In genomic region chr1:204190212-204191211, GRCh38 we compare ENCODE assay signal across 8 cellular contexts. TPM values are rescaled to one million over a fixed set of nuclear protein-coding genes. Genes with fewer than 3 reads are reported as not detected.
DNase-seq lines count a peak whose midpoint lies in the region; ATAC-seq and TF ChIP-seq lines count a peak whose summit lies in the region.

No MANE protein-coding gene starts in this region.

- ATAC-seq in foreskin keratinocyte: peak; percentile 42
- ATAC-seq in HG03095 (IDR thresholded peaks at IDR 0.05; ENCODE audit: unreplicated experiment): no peak
- no peak for ATAC-seq in GM18505 (IDR thresholded peaks at IDR 0.05; ENCODE audit: unreplicated experiment)

- no peak for TF ChIP-seq CTCF in foreskin keratinocyte (conservative IDR thresholded peaks at IDR 0.05)

- peak; percentile 52 for DNase-seq in activated naive CD4-positive, alpha-beta T cell treated with anti-CD3 and anti-CD28 coated beads for 36 hours
- DNase-seq in activated naive CD4-positive, alpha-beta T cell (lab: John Stamatoyannopoulos, UW): no peak
- peak; percentile 22 for DNase-seq in RPMI7951 (ENCODE audit: low read depth)
- DNase-seq in foreskin keratinocyte: no peak
- DNase-seq in retina: peak; percentile 57
- no peak for DNase-seq in erythroblast (lab: John Stamatoyannopoulos, UW)

- peaks cover 38% of the 10 kb centered on the region for H3K27me3 Mint-ChIP-seq in activated naive CD4-positive, alpha-beta T cell treated with anti-CD3 and anti-CD28 coated beads for 36 hours (ENCODE audit: low read depth)

- H3K4me1 Mint-ChIP-seq in activated naive CD4-positive, alpha-beta T cell treated with anti-CD3 and anti-CD28 coated beads for 36 hours (ENCODE audit: low read depth): peaks cover 22% of the 10 kb centered on the region

- H3K27ac ChIP-seq in foreskin keratinocyte: no peak overlapping the region

- H3K9me3 Mint-ChIP-seq in activated naive CD4-positive, alpha-beta T cell treated with anti-CD3 and anti-CD28 coated beads for 36 hours: no peaks in the 10 kb centered on the region

- intact Hi-C loops in activated naive CD4-positive, alpha-beta T cell treated with anti-CD3 and anti-CD28 coated beads for 36 hours (cut with micrococcal nuclease): no loop called here

- peak overlapping the region; percentile 0 for H3K4me3 Mint-ChIP-seq in activated naive CD4-positive, alpha-beta T cell treated with anti-CD3 and anti-CD28 coated beads for 36 hours

- H3K4me1 ChIP-seq in foreskin keratinocyte: no peaks in the 10 kb centered on the region

- CTCF ChIA-PET in activated naive CD4-positive, alpha-beta T cell treated with anti-CD3 and anti-CD28 coated beads for 36 hours (lab: Charles Lee): interaction anchor here (0.5 to 6.0 kb wide), 4 partner anchors 16 to 173 kb away, joined by 3 to 38 read pairs (median 12); no protein-coding TSS in a partner anchor

- H3K27ac Mint-ChIP-seq in activated naive CD4-positive, alpha-beta T cell treated with anti-CD3 and anti-CD28 coated beads for 36 hours: no peak overlapping the region

- no peaks in the 10 kb centered on the region for H3K36me3 Mint-ChIP-seq in activated naive CD4-positive, alpha-beta T cell treated with anti-CD3 and anti-CD28 coated beads for 36 hours (ENCODE audit: low read depth)

- TF ChIP-seq POLR2A in erythroblast (IDR thresholded peaks at IDR 0.05; ENCODE audit: low read length) (no peak), GM18505 (IDR thresholded peaks at IDR 0.05; ENCODE audit: borderline replicate concordance, extremely low read depth, insufficient read depth, insufficient read length) (no peak)

- H3K27me3 ChIP-seq in foreskin keratinocyte: peaks cover 12% of the 10 kb centered on the region

RNA-seq across cellular contexts. Expression of gene KISS1, which starts 5.8 kb away (rescaled TPM):
- total RNA-seq in activated naive CD4-positive, alpha-beta T cell treated with anti-CD3 and anti-CD28 coated beads for 36 hours: not detected
- 5.0 and 7.0 TPM in 2 replicates for total RNA-seq in RPMI7951 (2014; rRNA removed; shearing (Covaris generic))
- total RNA-seq in foreskin keratinocyte: not detected in 2 replicates
- polyA plus RNA-seq in foreskin keratinocyte: not detected in 2 replicates

RNA-seq across cellular contexts. Expression of gene GOLT1A, which starts 23.3 kb away (rescaled TPM):
- not detected for total RNA-seq in activated naive CD4-positive, alpha-beta T cell treated with anti-CD3 and anti-CD28 coated beads for 36 hours
- not detected in 2 replicates for total RNA-seq in RPMI7951 (2014; rRNA removed; shearing (Covaris generic))
- 0.53 and 0.85 TPM in 2 replicates for total RNA-seq in foreskin keratinocyte
- 0.60 and 0.67 TPM in 2 replicates for polyA plus RNA-seq in foreskin keratinocyte

RNA-seq across cellular contexts. Expression of gene REN, which starts 24.4 kb away (rescaled TPM):
- total RNA-seq in activated naive CD4-positive, alpha-beta T cell treated with anti-CD3 and anti-CD28 coated beads for 36 hours: not detected
- 0.29 and 0.72 TPM in 2 replicates for total RNA-seq in RPMI7951 (2014; rRNA removed; shearing (Covaris generic))
- not detected in 2 replicates for total RNA-seq in foreskin keratinocyte
- polyA plus RNA-seq in foreskin keratinocyte: 0.06 and 0.10 TPM in 2 replicates

RNA-seq across cellular contexts. Expression of gene ETNK2, which starts 38.7 kb away (rescaled TPM):
- under 1 TPM; 0.77 to 0.93 TPM for total RNA-seq in activated naive CD4-positive, alpha-beta T cell treated with anti-CD3 and anti-CD28 coated beads for 36 hours
- 10.4 and 12.4 TPM in 2 replicates for total RNA-seq in RPMI7951 (2014; rRNA removed; shearing (Covaris generic))
- total RNA-seq in foreskin keratinocyte: 14.4 and 15.8 TPM in 2 replicates
- 13.1 and 14.0 TPM in 2 replicates for polyA plus RNA-seq in foreskin keratinocyte

Comparison
In these comparisons a context has a peak if more than half of its experiments do, and no peak if none do; other contexts are left out.
1. DNase-seq: peak in activated naive CD4-positive, alpha-beta T cell treated with anti-CD3 and anti-CD28 coated beads for 36 hours (single experiment), RPMI7951 (single experiment) and retina (single experiment); none in activated naive CD4-positive, alpha-beta T cell (0 of 4), foreskin keratinocyte (0 of 2) and erythroblast (0 of 2).